ENCODE assay signal across 2 cellular contexts in the genomic region with DNA sequence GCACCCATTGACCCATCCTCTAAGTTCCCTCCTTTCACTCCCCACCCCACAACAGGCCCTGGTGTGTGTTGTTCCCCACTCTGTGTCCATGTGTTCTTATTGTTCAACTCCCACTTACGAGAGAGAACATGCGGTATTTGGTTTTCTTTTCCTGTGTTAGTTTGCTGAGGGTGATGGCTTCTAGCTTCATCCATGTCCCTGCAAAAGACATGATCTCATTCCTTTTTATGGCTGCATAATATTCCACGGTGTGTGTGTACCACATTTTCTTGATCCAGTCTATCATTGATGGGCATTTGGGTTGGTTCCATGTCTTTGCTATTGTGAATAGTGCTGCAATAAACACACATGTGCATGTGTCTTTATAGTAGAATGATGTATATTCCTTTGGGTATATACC.
TF ChIP-seq lines count a peak whose summit lies in the region.

No MANE protein-coding gene starts in this region.

TF ChIP-seq in HEK293, 187 proteins besides CTCF, POLR2A, EP300 and RAD21:
- peak; percentile 65; the same call in 1 of the 2 replicates for TF ChIP-seq ZNF146 (tag by site-specific recombination; IDR thresholded peaks at IDR 0.05)
- TF ChIP-seq, protein P1, sequence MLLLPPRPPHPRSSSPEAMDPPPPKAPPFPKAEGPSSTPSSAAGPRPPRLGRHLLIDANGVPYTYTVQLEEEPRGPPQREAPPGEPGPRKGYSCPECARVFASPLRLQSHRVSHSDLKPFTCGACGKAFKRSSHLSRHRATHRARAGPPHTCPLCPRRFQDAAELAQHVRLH (tag by site-specific recombination; IDR thresholded peaks at IDR 0.05) = 0 out of 2 replicates have a peak, but pooled peaks have one; percentile 27
TF ChIP-seq in HEK293: peak in this region for 2; not testable (repeated sequence) for 185.

TF ChIP-seq in K562, 482 proteins besides CTCF, POLR2A, EP300 and RAD21:
- 0 out of 2 replicates have a peak, but pooled peaks have one; percentile 41 for TF ChIP-seq BCOR (IDR thresholded peaks at IDR 0.05)
- peak; percentile 84 for TF ChIP-seq ZNF146 (CRISPR knock-in tag; IDR thresholded peaks at IDR 0.05; ENCODE audit: unreplicated experiment)
